In the genomic region with DNA sequence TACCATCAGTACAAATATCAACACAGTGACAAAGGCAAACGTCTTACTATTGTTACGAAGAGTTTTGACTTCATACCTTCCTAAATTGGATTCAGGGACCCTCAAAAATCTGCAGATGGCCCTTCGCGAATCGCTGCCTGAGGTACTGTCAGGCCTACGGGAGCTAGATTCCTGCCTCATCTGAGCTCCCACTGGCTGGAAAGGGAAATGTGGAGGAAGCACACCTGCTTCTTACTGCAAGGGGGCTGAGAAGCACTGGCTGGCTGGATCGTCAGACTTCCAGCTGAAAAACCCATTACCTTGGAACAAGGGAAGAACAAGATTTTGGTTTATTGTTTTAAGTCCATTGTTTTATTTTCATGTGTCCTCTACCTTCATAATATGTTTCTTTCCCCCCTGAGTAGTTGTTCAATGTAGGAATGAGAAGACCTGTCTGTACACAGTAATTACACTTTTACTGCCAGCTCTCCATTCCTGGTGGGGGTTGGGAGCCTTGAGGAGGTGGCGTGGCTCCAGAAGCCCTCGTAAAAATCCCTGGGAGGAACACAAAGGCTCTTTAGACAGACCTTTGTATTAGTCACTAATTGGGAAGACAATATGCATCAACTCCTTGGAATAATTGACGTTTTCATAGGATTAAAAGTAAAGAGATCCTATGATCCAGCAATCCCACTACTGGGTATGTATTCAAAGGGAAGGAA, we compare ENCODE assay signal across 26 cellular contexts.
"Had no signal": no experiment of that assay in that cellular context is flagged by ENCODE, and none has a peak within 500 bp of the region (broad histone marks: within the 10 kb centered on the region; RNA-seq: fewer than 3 reads in every experiment).

No MANE protein-coding gene starts in this region.

- H3K4me1 ChIP-seq: right lobe of liver, suprapubic skin, tibial nerve had no signal

- H3K4me1 Mint-ChIP-seq: activated naive CD8-positive, alpha-beta T cell treated with anti-CD3 and anti-CD28 coated beads, Interleukin-2, amount 50 U/mL, for 24 hours; memory B cell; stimulated activated memory B cell treated with anti-CD40 and anti-IgM and Interleukin-4, amounts not matched to agents 10 μg/mL and 1 μg/mL and 100 μg/mL, for 72 hours had no signal

- H3K27me3 Mint-ChIP-seq: activated naive CD8-positive, alpha-beta T cell treated with anti-CD3 and anti-CD28 coated beads, Interleukin-2, amount 50 U/mL, for 24 hours; dendritic cell treated with granulocyte-macrophage colony-stimulating factor and Interleukin-4, amounts not matched to agents 40 ng/mL and 50 ng/mL, for 4 days; memory B cell; stimulated activated memory B cell treated with anti-CD40 and anti-IgM and Interleukin-4, amounts not matched to agents 10 μg/mL and 1 μg/mL and 100 μg/mL, for 72 hours had no signal

- H3K36me3 ChIP-seq: cardiac muscle cell, right lobe of liver, stomach, suprapubic skin, tibial nerve had no signal

- ATAC-seq: activated naive CD8-positive, alpha-beta T cell treated with anti-CD3 and anti-CD28 coated beads, Interleukin-2, amount 50 U/mL, for 24 hours; esophagus mucosa; right lobe of liver; stimulated activated memory B cell treated with anti-CD40 and anti-IgM and Interleukin-4, amounts not matched to agents 10 μg/mL and 1 μg/mL and 100 μg/mL, for 72 hours had no signal

- H3K27ac Mint-ChIP-seq: activated naive CD8-positive, alpha-beta T cell treated with anti-CD3 and anti-CD28 coated beads, Interleukin-2, amount 50 U/mL, for 24 hours; dendritic cell treated with granulocyte-macrophage colony-stimulating factor and Interleukin-4, amounts not matched to agents 40 ng/mL and 50 ng/mL, for 4 days; memory B cell; nephron progenitor cell; stimulated activated memory B cell treated with anti-CD40 and anti-IgM and Interleukin-4, amounts not matched to agents 10 μg/mL and 1 μg/mL and 100 μg/mL, for 72 hours had no signal

- H3K4me3 Mint-ChIP-seq: activated naive CD8-positive, alpha-beta T cell treated with anti-CD3 and anti-CD28 coated beads, Interleukin-2, amount 50 U/mL, for 24 hours; dendritic cell treated with granulocyte-macrophage colony-stimulating factor and Interleukin-4, amounts not matched to agents 40 ng/mL and 50 ng/mL, for 4 days; memory B cell; nephron progenitor cell; stimulated activated memory B cell treated with anti-CD40 and anti-IgM and Interleukin-4, amounts not matched to agents 10 μg/mL and 1 μg/mL and 100 μg/mL, for 72 hours had no signal

- H3K36me3 Mint-ChIP-seq: memory B cell; stimulated activated memory B cell treated with anti-CD40 and anti-IgM and Interleukin-4, amounts not matched to agents 10 μg/mL and 1 μg/mL and 100 μg/mL, for 72 hours had no signal

- H3K27ac ChIP-seq: cardiac muscle cell, hepatocyte, right lobe of liver, skin epidermis, stomach, suprapubic skin, tibial nerve had no signal

- H3K9me3 Mint-ChIP-seq: activated naive CD8-positive, alpha-beta T cell treated with anti-CD3 and anti-CD28 coated beads, Interleukin-2, amount 50 U/mL, for 24 hours; dendritic cell treated with granulocyte-macrophage colony-stimulating factor and Interleukin-4, amounts not matched to agents 40 ng/mL and 50 ng/mL, for 4 days; memory B cell; nephron progenitor cell; stimulated activated memory B cell treated with anti-CD40 and anti-IgM and Interleukin-4, amounts not matched to agents 10 μg/mL and 1 μg/mL and 100 μg/mL, for 72 hours had no signal

- FAIRE-seq: endothelial cell of umbilical vein, urothelium cell line had no signal

- H3K4me3 ChIP-seq: cardiac muscle cell, hepatocyte, right lobe of liver, skin epidermis, stomach, suprapubic skin, tibial nerve had no signal

- H3K9me3 ChIP-seq: right lobe of liver, stomach, suprapubic skin, tibial nerve had no signal

- DNase-seq: activated CD4-positive, alpha-beta T cell treated with anti-CD3 and anti-CD28 coated beads for 4 hours; activated CD4-positive, alpha-beta T cell treated with anti-CD3 and anti-CD28 coated beads, Interleukin-2, amount 50 U/mL, for 48 hours; activated CD4-positive, CD25-positive, alpha-beta regulatory T cell; activated effector memory CD4-positive, alpha-beta T cell treated with anti-CD3 and anti-CD28 coated beads, Interleukin-2, amount 50 U/mL, for 16 hours; activated naive CD4-positive, alpha-beta T cell treated with anti-CD3 and anti-CD28 coated beads, Interleukin-2, amount 50 U/mL, for 16 hours; activated naive CD8-positive, alpha-beta T cell treated with anti-CD3 and anti-CD28 coated beads, Interleukin-2, amount 50 U/mL, for 24 hours; activated T-cell treated with anti-CD3 and anti-CD28 coated beads for 4 hours; effector memory CD4-positive, alpha-beta T cell; foreskin melanocyte; nephron progenitor cell; occipital lobe; right lobe of liver; stimulated activated CD4-positive, alpha-beta T cell treated with anti-CD3 and anti-CD28 coated beads, Interleukin-2, amount 100 ng/mL, for 24 hours; stomach; T-helper 9 cell had no signal

- H3K27me3 ChIP-seq: cardiac muscle cell, hepatocyte, right lobe of liver, stomach, suprapubic skin, tibial nerve had no signal
